Comparison of ENCODE assay signal across 19 cellular contexts in the genomic region with DNA sequence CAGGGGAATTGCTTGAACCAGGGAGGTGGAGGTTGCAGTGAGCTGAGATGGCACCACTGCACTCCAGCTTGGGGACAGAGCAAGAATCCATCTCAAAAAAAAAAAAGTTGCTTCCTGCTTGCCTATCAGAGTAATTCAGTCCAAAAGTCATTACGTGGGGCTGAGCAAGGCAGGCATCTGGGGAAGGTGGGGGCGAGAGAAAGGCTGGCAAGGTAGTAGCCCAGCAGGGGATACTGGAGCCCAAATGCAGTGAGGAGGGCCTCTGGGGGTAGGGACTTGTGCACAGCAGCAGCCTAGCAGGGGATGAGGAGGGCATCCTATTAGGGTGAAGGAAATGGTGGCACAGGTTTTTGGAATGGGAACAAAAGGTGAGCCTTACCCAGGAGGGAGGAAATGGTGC. TPM values are rescaled to one million over a fixed set of nuclear protein-coding genes. Genes with fewer than 3 reads are reported as not detected.
"Had no signal": no experiment of that assay in that cellular context is flagged by ENCODE, and none has a peak within 500 bp of the region (broad histone marks: within the 10 kb centered on the region; RNA-seq: fewer than 3 reads in every experiment).

No MANE protein-coding gene starts in this region.

- H3K27me3 ChIP-seq: gastroesophageal sphincter, heart right ventricle had no signal

- H3K27me3 Mint-ChIP-seq: activated CD4-positive, alpha-beta memory T cell treated with anti-CD3 and anti-CD28 coated beads for 36 hours; activated CD8-positive, alpha-beta memory T cell treated with anti-CD3 and anti-CD28 coated beads, Interleukin-2, amount 10 ng/mL, durations not matched to agents 7 days and 5 days; natural killer cell treated with Interleukin-12 subunit alpha and Interleukin-12 subunit beta and Interleukin-15 and Interleukin-18, amount 100 ng/mL, for 72 hours; type B pancreatic cell had no signal

- H3K27ac ChIP-seq: gastroesophageal sphincter, heart right ventricle had no signal

- H3K4me1 ChIP-seq: gastroesophageal sphincter had no signal

- H3K4me3 ChIP-seq: gastroesophageal sphincter, heart right ventricle, smooth muscle cell had no signal

- H3K9me3 ChIP-seq: gastroesophageal sphincter, heart right ventricle, SK-N-SH had no signal

- H3K36me3 Mint-ChIP-seq: natural killer cell treated with Interleukin-12 subunit alpha and Interleukin-12 subunit beta and Interleukin-15 and Interleukin-18, amount 100 ng/mL, for 72 hours had no signal

- ATAC-seq: activated CD8-positive, alpha-beta memory T cell treated with anti-CD3 and anti-CD28 coated beads, Interleukin-2, amount 10 ng/mL, durations not matched to agents 7 days and 5 days; gastroesophageal sphincter; left cardiac atrium; natural killer cell treated with Interleukin-12 subunit alpha and Interleukin-12 subunit beta and Interleukin-15 and Interleukin-18, amount 100 ng/mL, for 72 hours; stimulated activated naive CD8-positive, alpha-beta T cell treated with anti-CD3 and anti-CD28 coated beads, Interleukin-15, Interleukin-2, amounts not matched to agents 100 U/mL and 50 U/mL, for 24 hours had no signal

- H3K9me3 Mint-ChIP-seq: activated CD4-positive, alpha-beta memory T cell treated with anti-CD3 and anti-CD28 coated beads for 36 hours; natural killer cell treated with Interleukin-12 subunit alpha and Interleukin-12 subunit beta and Interleukin-15 and Interleukin-18, amount 100 ng/mL, for 72 hours; type B pancreatic cell had no signal

- H3K4me3 Mint-ChIP-seq: activated CD4-positive, alpha-beta memory T cell treated with anti-CD3 and anti-CD28 coated beads for 36 hours; activated CD8-positive, alpha-beta memory T cell treated with anti-CD3 and anti-CD28 coated beads, Interleukin-2, amount 10 ng/mL, durations not matched to agents 7 days and 5 days; natural killer cell treated with Interleukin-12 subunit alpha and Interleukin-12 subunit beta and Interleukin-15 and Interleukin-18, amount 100 ng/mL, for 72 hours; type B pancreatic cell had no signal

- H3K27ac Mint-ChIP-seq: activated CD4-positive, alpha-beta memory T cell treated with anti-CD3 and anti-CD28 coated beads for 36 hours; activated CD8-positive, alpha-beta memory T cell treated with anti-CD3 and anti-CD28 coated beads, Interleukin-2, amount 10 ng/mL, durations not matched to agents 7 days and 5 days; natural killer cell treated with Interleukin-12 subunit alpha and Interleukin-12 subunit beta and Interleukin-15 and Interleukin-18, amount 100 ng/mL, for 72 hours; type B pancreatic cell had no signal

- DNase-seq: activated CD4-positive, alpha-beta memory T cell treated with anti-CD3 and anti-CD28 coated beads for 36 hours; activated CD8-positive, alpha-beta memory T cell treated with anti-CD3 and anti-CD28 coated beads, Interleukin-2, amount 10 ng/mL, durations not matched to agents 7 days and 5 days; activated gamma-delta T cell treated with Interleukin-2 at 50 U/mL for 16 hours; activated T-cell treated with anti-CD3 and anti-CD28 coated beads, Interleukin-2, amount 50 U/mL, for 48 hours; erythroblast; heart right ventricle; left cardiac atrium; mammary epithelial cell; right cardiac atrium; SK-N-SH; stimulated activated CD4-positive, alpha-beta T cell treated with anti-CD3 and anti-CD28 coated beads, Interleukin-4, amount 100 ng/mL, for 4 hours; stimulated activated CD8-positive, alpha-beta memory T cell treated with anti-CD3 and anti-CD28 coated beads, Interleukin-4, amount 100 ng/mL, for 48 hours; stimulated activated naive CD8-positive, alpha-beta T cell treated with anti-CD3 and anti-CD28 coated beads, Interleukin-15, Interleukin-2, amounts not matched to agents 100 U/mL and 50 U/mL, for 24 hours; T-helper 1 cell had no signal

RNA-seq across cellular contexts. Expression of a gene that starts 7.2 kb away (rescaled TPM):
- total RNA-seq: dermis microvascular lymphatic vessel endothelial cell, smooth muscle cell had no signal
- polyA plus RNA-seq: smooth muscle cell had no signal
